ENCODE assay signal across 1 cellular context in genomic region chr6:168190646-168191443, GRCh38.
TF ChIP-seq lines count a peak whose summit lies in the region.

No MANE protein-coding gene starts in this region.

TF ChIP-seq in H1, 55 proteins besides CTCF, POLR2A, EP300 and RAD21 (continued from another document):
- TF ChIP-seq CHD7 (IDR thresholded peaks at IDR 0.05; ENCODE audit: insufficient replicate concordance, low read length) (no peak), SP4 (IDR thresholded peaks at IDR 0.05; ENCODE audit: low read length) (no peak), CBX5 (IDR thresholded peaks at IDR 0.05; ENCODE audit: low read depth, low read length) (no peak)
